In the genomic region with DNA sequence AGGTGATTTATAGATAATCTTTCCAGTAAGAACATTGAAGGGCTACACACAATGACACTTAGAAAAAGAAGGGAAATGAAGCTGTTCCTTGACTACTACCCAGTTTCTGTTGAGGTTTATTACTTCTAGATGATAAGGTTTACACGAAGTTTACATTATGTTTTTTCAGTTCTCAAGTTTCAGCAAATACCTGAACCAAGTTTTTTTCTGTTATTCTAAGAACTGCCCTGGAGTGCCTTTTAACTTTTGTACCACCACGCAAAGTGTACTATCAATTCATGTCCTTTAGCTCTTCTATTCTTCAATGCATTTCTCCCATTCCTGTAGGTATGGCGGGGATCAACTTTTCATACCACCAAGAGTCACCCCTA, we compare ENCODE assay signal across 1 cellular context.
TF ChIP-seq lines count a peak whose summit lies in the region.

No MANE protein-coding gene starts in this region.

TF ChIP-seq in HEK293, 187 proteins besides CTCF, POLR2A, EP300 and RAD21 (continued from another document):
- no peak for TF ChIP-seq ZNF692 (tag by site-specific recombination; IDR thresholded peaks at IDR 0.05)
- 0 out of 2 replicates have a peak, but pooled peaks have one; percentile 23 for TF ChIP-seq TCF7L2 (IDR thresholded peaks at IDR 0.05; ENCODE audit: borderline replicate concordance, low read depth, low read length)
- TF ChIP-seq ZIC2 (tag by site-specific recombination; IDR thresholded peaks at IDR 0.05), result no peak
- TF ChIP-seq, protein P1, sequence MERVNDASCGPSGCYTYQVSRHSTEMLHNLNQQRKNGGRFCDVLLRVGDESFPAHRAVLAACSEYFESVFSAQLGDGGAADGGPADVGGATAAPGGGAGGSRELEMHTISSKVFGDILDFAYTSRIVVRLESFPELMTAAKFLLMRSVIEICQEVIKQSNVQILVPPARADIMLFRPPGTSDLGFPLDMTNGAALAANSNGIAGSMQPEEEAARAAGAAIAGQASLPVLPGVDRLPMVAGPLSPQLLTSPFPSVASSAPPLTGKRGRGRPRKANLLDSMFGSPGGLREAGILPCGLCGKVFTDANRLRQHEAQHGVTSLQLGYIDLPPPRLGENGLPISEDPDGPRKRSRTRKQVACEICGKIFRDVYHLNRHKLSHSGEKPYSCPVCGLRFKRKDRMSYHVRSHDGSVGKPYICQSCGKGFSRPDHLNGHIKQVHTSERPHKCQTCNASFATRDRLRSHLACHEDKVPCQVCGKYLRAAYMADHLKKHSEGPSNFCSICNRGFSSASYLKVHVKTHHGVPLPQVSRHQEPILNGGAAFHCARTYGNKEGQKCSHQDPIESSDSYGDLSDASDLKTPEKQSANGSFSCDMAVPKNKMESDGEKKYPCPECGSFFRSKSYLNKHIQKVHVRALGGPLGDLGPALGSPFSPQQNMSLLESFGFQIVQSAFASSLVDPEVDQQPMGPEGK (tag by site-specific recombination; IDR thresholded peaks at IDR 0.05), result no peak
- no peak for TF ChIP-seq ZNF174 (tag by site-specific recombination; IDR thresholded peaks at IDR 0.05)
- TF ChIP-seq SCRT2 (tag by site-specific recombination; IDR thresholded peaks at IDR 0.05), result 0 out of 2 replicates have a peak, but pooled peaks have one; percentile 33
- TF ChIP-seq, protein P2, sequence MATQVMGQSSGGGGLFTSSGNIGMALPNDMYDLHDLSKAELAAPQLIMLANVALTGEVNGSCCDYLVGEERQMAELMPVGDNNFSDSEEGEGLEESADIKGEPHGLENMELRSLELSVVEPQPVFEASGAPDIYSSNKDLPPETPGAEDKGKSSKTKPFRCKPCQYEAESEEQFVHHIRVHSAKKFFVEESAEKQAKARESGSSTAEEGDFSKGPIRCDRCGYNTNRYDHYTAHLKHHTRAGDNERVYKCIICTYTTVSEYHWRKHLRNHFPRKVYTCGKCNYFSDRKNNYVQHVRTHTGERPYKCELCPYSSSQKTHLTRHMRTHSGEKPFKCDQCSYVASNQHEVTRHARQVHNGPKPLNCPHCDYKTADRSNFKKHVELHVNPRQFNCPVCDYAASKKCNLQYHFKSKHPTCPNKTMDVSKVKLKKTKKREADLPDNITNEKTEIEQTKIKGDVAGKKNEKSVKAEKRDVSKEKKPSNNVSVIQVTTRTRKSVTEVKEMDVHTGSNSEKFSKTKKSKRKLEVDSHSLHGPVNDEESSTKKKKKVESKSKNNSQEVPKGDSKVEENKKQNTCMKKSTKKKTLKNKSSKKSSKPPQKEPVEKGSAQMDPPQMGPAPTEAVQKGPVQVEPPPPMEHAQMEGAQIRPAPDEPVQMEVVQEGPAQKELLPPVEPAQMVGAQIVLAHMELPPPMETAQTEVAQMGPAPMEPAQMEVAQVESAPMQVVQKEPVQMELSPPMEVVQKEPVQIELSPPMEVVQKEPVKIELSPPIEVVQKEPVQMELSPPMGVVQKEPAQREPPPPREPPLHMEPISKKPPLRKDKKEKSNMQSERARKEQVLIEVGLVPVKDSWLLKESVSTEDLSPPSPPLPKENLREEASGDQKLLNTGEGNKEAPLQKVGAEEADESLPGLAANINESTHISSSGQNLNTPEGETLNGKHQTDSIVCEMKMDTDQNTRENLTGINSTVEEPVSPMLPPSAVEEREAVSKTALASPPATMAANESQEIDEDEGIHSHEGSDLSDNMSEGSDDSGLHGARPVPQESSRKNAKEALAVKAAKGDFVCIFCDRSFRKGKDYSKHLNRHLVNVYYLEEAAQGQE (tag by site-specific recombination; IDR thresholded peaks at IDR 0.05), result no peak
